Comparison of ENCODE assay signal across 16 cellular contexts in the genomic region with DNA sequence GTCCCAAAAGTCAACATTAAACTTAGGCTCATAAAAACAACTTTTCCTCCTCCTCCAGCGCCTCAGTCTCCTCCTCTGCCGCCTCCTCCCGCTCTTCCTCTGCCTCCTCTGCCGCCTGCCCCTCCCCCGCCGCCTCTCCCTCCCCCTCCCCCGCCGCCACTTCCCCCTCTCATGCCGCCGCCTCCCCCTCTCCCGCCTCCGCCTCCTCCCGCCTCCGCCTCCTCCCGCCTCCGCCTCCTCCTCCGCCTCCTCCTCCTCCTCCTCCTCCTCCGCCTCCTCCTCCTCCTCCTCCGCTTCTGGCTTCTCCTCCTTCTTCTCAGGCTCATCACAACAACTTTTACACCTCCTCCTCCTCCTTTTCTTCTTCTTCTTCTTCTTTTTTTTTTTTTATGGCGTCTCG.
DNase-seq lines count a peak whose midpoint lies in the region; ATAC-seq and TF ChIP-seq lines count a peak whose summit lies in the region.
"Had no signal": no experiment of that assay in that cellular context is flagged by ENCODE, and none has a peak within 500 bp of the region (broad histone marks: within the 10 kb centered on the region; RNA-seq: fewer than 3 reads in every experiment).

No MANE protein-coding gene starts in this region.

- TF ChIP-seq CTCF in SK-N-SH (IDR thresholded peaks at IDR 0.05) (no peak), endodermal cell (conservative IDR thresholded peaks at IDR 0.05) (no peak)

- TF ChIP-seq EP300 in SK-N-SH (IDR thresholded peaks at IDR 0.05; ENCODE audit: borderline replicate concordance in 1 of 2, low read depth in 1 of 2, low read length in 1 of 2): no peak

- H3K36me3 ChIP-seq in SK-N-SH (replicated peaks in 1 of 2; ENCODE audit: control insufficient read depth in 1 of 2, insufficient read depth in 2 of 2, low read length in 1 of 2): no peaks in the 10 kb centered on the region
- no peaks in the 10 kb centered on the region for H3K36me3 ChIP-seq in endodermal cell (ENCODE audit: control insufficient read depth, insufficient read depth, low read length)
- H3K36me3 ChIP-seq: BLaER1 had no signal

- no peaks in the 10 kb centered on the region for H3K9me3 ChIP-seq in SK-N-SH
- no peaks in the 10 kb centered on the region for H3K9me3 ChIP-seq in endodermal cell (ENCODE audit: control insufficient read depth, low read length)
- H3K9me3 ChIP-seq: BLaER1 had no signal

- no peaks in the 10 kb centered on the region for H3K79me2 ChIP-seq in SK-N-SH (ENCODE audit: insufficient read depth)

- no peaks in the 10 kb centered on the region for H3K27me3 Mint-ChIP-seq in endodermal cell (ENCODE audit: insufficient read depth)

- H3K4me3 Mint-ChIP-seq in endodermal cell: no peak overlapping the region
- H3K4me3 Mint-ChIP-seq: CD8-positive, alpha-beta T cell had no signal

- TF ChIP-seq RAD21 in SK-N-SH (IDR thresholded peaks at IDR 0.05; ENCODE audit: low read length): no peak

- no peaks in the 10 kb centered on the region for H3K36me3 Mint-ChIP-seq in endodermal cell (ENCODE audit: low read depth)
- H3K36me3 Mint-ChIP-seq: CD8-positive, alpha-beta T cell had no signal

- no peaks in the 10 kb centered on the region for H4K20me1 ChIP-seq in SK-N-SH (ENCODE audit: insufficient read depth)
- H4K20me1 ChIP-seq: BLaER1 had no signal

- no peak for ATAC-seq in SK-N-SH treated with all-trans-retinoic acid at 6 μM for 48 hours
- ATAC-seq in left ventricle myocardium superior: no peak
- ATAC-seq: CD8-positive, alpha-beta T cell; PC-3 had no signal

- 13% methylated on average over 21 of the region's 21 CpGs for WGBS in SK-N-SH (ENCODE audit: low lambda C conversion rate)
- WGBS in endodermal cell (ENCODE audit: insufficient coverage in 1 of 2, insufficient read length in 1 of 2), 2 experiments: 93% methylated on average over 7 of the region's 21 CpGs; no CpG with 5 or more reads in 1 of the 2 experiments

- no peaks in the 10 kb centered on the region for H3F3A ChIP-seq in SK-N-SH (replicated peaks; ENCODE audit: insufficient read depth)

- intact Hi-C loops in left ventricle myocardium superior (cut with micrococcal nuclease): no loop called here

- H3K4me3 ChIP-seq in SK-N-SH (ENCODE audit: low read depth in 2 of 2, low read length in 1 of 2): no peak overlapping the region
- H3K4me3 ChIP-seq in endodermal cell (ENCODE audit: low read length): no peak overlapping the region
- H3K4me3 ChIP-seq: BLaER1 had no signal

- H3K27ac Mint-ChIP-seq in endodermal cell: no peak overlapping the region
- H3K27ac Mint-ChIP-seq: CD8-positive, alpha-beta T cell had no signal

- DNase-seq in SK-N-SH: peak; percentile 15
- peak; percentile 56 for DNase-seq in RPMI8226
- peak; percentile 49 for DNase-seq in endodermal cell
- no peak for DNase-seq in left ventricle myocardium superior
- DNase-seq in activated gamma-delta T cell treated with Interleukin-2 at 50 U/mL for 16 hours: no peak
- no peak for DNase-seq in NCI-H2227 treated with DMSO at 0.1 percent for 48 hours (lab: John Stamatoyannopoulos, UW)
- DNase-seq in NCI-H69 (lab: John Stamatoyannopoulos, UW): no peak
- DNase-seq: CD8-positive, alpha-beta T cell; DND-41; GF-D8; Kasumi-1; NCI-H1105; NCI-H1694; PC-3 had no signal

- no peak overlapping the region for H2AFZ ChIP-seq in SK-N-SH (ENCODE audit: low read depth)

- H3K9ac ChIP-seq in SK-N-SH: no peak overlapping the region
- H3K9ac ChIP-seq in endodermal cell (ENCODE audit: extremely low read depth, low read length, poor library complexity, severe bottlenecking): no peak overlapping the region
- H3K9ac ChIP-seq: BLaER1 had no signal

- POLR2A ChIA-PET in SK-N-SH (lab: Yijun Ruan, JAX): no interaction called here

- H3K4me1 ChIP-seq in SK-N-SH (ENCODE audit: control insufficient read depth in 1 of 2, insufficient read depth in 2 of 2, low read depth in 1 of 2, low read length in 1 of 2) (no peaks in the 10 kb centered on the region), endodermal cell (ENCODE audit: control insufficient read depth, insufficient read depth, low read length) (peaks cover 3% of the 10 kb centered on the region)
- H3K4me1 ChIP-seq: BLaER1 had no signal

- no peak overlapping the region for H3K4me2 ChIP-seq in SK-N-SH
- H3K4me2 ChIP-seq: BLaER1 had no signal

- CTCF ChIA-PET in SK-N-SH (lab: Yijun Ruan, JAX): no interaction called here

- H3K9me3 Mint-ChIP-seq in endodermal cell: peaks cover 1% of the 10 kb centered on the region

- peaks cover 8% of the 10 kb centered on the region for H3K4me1 Mint-ChIP-seq in endodermal cell

- H3K27me3 ChIP-seq in SK-N-SH (ENCODE audit: insufficient read depth) (no peaks in the 10 kb centered on the region), endodermal cell (ENCODE audit: control insufficient read depth, insufficient read depth, low read length, poor library complexity, severe bottlenecking) (no peaks in the 10 kb centered on the region)
- H3K27me3 ChIP-seq: BLaER1 had no signal

- H3K27ac ChIP-seq in SK-N-SH (ENCODE audit: low read depth in 2 of 2, low read length in 1 of 2) (no peak overlapping the region), endodermal cell (ENCODE audit: low read depth, low read length) (no peak overlapping the region)
- H3K27ac ChIP-seq: BLaER1 had no signal

- H3K9me2 ChIP-seq in SK-N-SH: no peaks in the 10 kb centered on the region; the same call in 1 of the 2 replicates

TF ChIP-seq in SK-N-SH, 30 proteins besides CTCF, POLR2A, EP300 and RAD21:
- no peak for TF ChIP-seq PBX3 (IDR thresholded peaks at IDR 0.05)

TF ChIP-seq in SK-N-SH treated with all-trans-retinoic acid at 6 μM for 48 hours, 23 proteins besides CTCF, POLR2A, EP300 and RAD21 (continues in another document):
- TF ChIP-seq ZC3H10 (CRISPR knock-in tag; IDR thresholded peaks at IDR 0.05) (no peak), ARNTL (CRISPR knock-in tag; IDR thresholded peaks at IDR 0.05; ENCODE audit: borderline replicate concordance, low read depth) (no peak), ZNF70 (CRISPR knock-in tag; IDR thresholded peaks at IDR 0.05) (no peak), PPARA (CRISPR knock-in tag; IDR thresholded peaks at IDR 0.05; ENCODE audit: borderline replicate concordance) (no peak), CSRNP3 (CRISPR knock-in tag; IDR thresholded peaks at IDR 0.05) (no peak), SNAI2 (CRISPR knock-in tag; IDR thresholded peaks at IDR 0.05) (no peak), TOX (CRISPR knock-in tag; IDR thresholded peaks at IDR 0.05; ENCODE audit: borderline replicate concordance) (no peak), CSDC2 (CRISPR knock-in tag; IDR thresholded peaks at IDR 0.05) (no peak), ZFP3 (CRISPR knock-in tag; IDR thresholded peaks at IDR 0.05) (no peak), GLIS3 (CRISPR knock-in tag; IDR thresholded peaks at IDR 0.05) (no peak), ESRRG (CRISPR knock-in tag; IDR thresholded peaks at IDR 0.05) (no peak), BACH2 (CRISPR knock-in tag; IDR thresholded peaks at IDR 0.05; ENCODE audit: borderline replicate concordance) (no peak), TCF4 (CRISPR knock-in tag; IDR thresholded peaks at IDR 0.05; ENCODE audit: borderline replicate concordance) (no peak), TSHZ2 (CRISPR knock-in tag; IDR thresholded peaks at IDR 0.05) (no peak)

Comparison
In these comparisons a context has a peak if more than half of its experiments do, and no peak if none do; other contexts are left out.
1. DNase-seq: peak in SK-N-SH (single experiment), RPMI8226 (single experiment) and endodermal cell (single experiment); none in left ventricle myocardium superior (single experiment), activated gamma-delta T cell treated with Interleukin-2 at 50 U/mL for 16 hours (single experiment), NCI-H2227 treated with DMSO at 0.1 percent for 48 hours (single experiment) and NCI-H69 (single experiment).